ENCODE assay signal across 15 cellular contexts in genomic region chr2:121236650-121237049, GRCh38. TPM values are rescaled to one million over a fixed set of nuclear protein-coding genes. Genes with fewer than 3 reads are reported as not detected.
DNase-seq lines count a peak whose midpoint lies in the region; ATAC-seq and TF ChIP-seq lines count a peak whose summit lies in the region.
"Had no signal": no experiment of that assay in that cellular context is flagged by ENCODE, and none has a peak within 500 bp of the region (broad histone marks: within the 10 kb centered on the region; RNA-seq: fewer than 3 reads in every experiment).

No MANE protein-coding gene starts in this region.

- H4K8ac ChIP-seq in neuronal stem cell (ENCODE audit: low read depth, low read length): no peak overlapping the region

- peaks cover 38% of the 10 kb centered on the region for H3K27me3 Mint-ChIP-seq in chondrocyte (ENCODE audit: low read depth)
- no peaks in the 10 kb centered on the region for H3K27me3 Mint-ChIP-seq in activated T-cell treated with anti-CD3 and anti-CD28 coated beads, Interleukin-2, amount 50 U/mL, for 72 hours (ENCODE audit: low read depth)
- H3K27me3 Mint-ChIP-seq in activated naive CD8-positive, alpha-beta T cell treated with anti-CD3 and anti-CD28 coated beads, Interleukin-2, amount 50 U/mL, for 24 hours: no peaks in the 10 kb centered on the region
- H3K27me3 Mint-ChIP-seq: CD4-positive, alpha-beta T cell had no signal

- H3K27me3 ChIP-seq in neuronal stem cell (ENCODE audit: control insufficient read depth in 3 of 3, insufficient read depth in 3 of 3, low read depth in 1 of 3, low read length in 3 of 3) (peaks cover 0 to 44% (median 0%) of the 10 kb centered on the region in 3 experiments), thyroid gland (no peaks in the 10 kb centered on the region)

- H3K4me3 Mint-ChIP-seq in chondrocyte (ENCODE audit: unreplicated experiment): no peak overlapping the region
- H3K4me3 Mint-ChIP-seq in activated T-cell treated with anti-CD3 and anti-CD28 coated beads, Interleukin-2, amount 50 U/mL, for 72 hours: no peak overlapping the region
- H3K4me3 Mint-ChIP-seq in activated naive CD8-positive, alpha-beta T cell treated with anti-CD3 and anti-CD28 coated beads, Interleukin-2, amount 50 U/mL, for 24 hours: no peak overlapping the region
- H3K4me3 Mint-ChIP-seq: CD4-positive, alpha-beta T cell had no signal

- CTCF ChIA-PET in RWPE1 (lab: Yijun Ruan, JAX): no interaction called here

- H3K4me3 ChIP-seq in neuronal stem cell (ENCODE audit: low read length in 2 of 2) (no peak overlapping the region), thyroid gland (replicated peaks in 1 of 3) (no peak overlapping the region)
- H3K4me3 ChIP-seq: A549, GM23248 had no signal

- H3K9me3 Mint-ChIP-seq in chondrocyte (ENCODE audit: low read depth): no peaks in the 10 kb centered on the region
- H3K9me3 Mint-ChIP-seq in activated T-cell treated with anti-CD3 and anti-CD28 coated beads, Interleukin-2, amount 50 U/mL, for 72 hours: no peaks in the 10 kb centered on the region
- H3K9me3 Mint-ChIP-seq in activated naive CD8-positive, alpha-beta T cell treated with anti-CD3 and anti-CD28 coated beads, Interleukin-2, amount 50 U/mL, for 24 hours: no peaks in the 10 kb centered on the region
- H3K9me3 Mint-ChIP-seq: CD4-positive, alpha-beta T cell had no signal

- H2AFZ ChIP-seq in neuronal stem cell (ENCODE audit: low read length): no peak overlapping the region
- H2AFZ ChIP-seq: GM23248 had no signal

- intact Hi-C loops in thyroid gland (cut with DNase I): loop anchor here (10.0 kb wide), 1 partner anchor 48 kb away; the partner anchor contains the start of gene TFCP2L1

- no peak overlapping the region for H2BK12ac ChIP-seq in neuronal stem cell (ENCODE audit: low read length)

- no peak overlapping the region for H2AK5ac ChIP-seq in neuronal stem cell (ENCODE audit: low read depth, low read length)

- H3K36me3 ChIP-seq in neuronal stem cell (replicated peaks in 1 of 2; ENCODE audit: control insufficient read depth in 2 of 2, insufficient read depth in 2 of 2, low read length in 2 of 2): no peaks in the 10 kb centered on the region
- H3K36me3 ChIP-seq in thyroid gland: peaks cover 74 to 87% of the 10 kb centered on the region in 2 donors

- H2BK15ac ChIP-seq in neuronal stem cell (ENCODE audit: low read length): no peak overlapping the region

- H4K91ac ChIP-seq in neuronal stem cell (ENCODE audit: low read depth, low read length, poor library complexity): no peak overlapping the region

- no peak overlapping the region for H3K4me2 ChIP-seq in neuronal stem cell (ENCODE audit: insufficient read depth, low read length, poor library complexity, severe bottlenecking)
- H3K4me2 ChIP-seq: A549 had no signal

- no peaks in the 10 kb centered on the region for H3K4me1 ChIP-seq in neuronal stem cell (ENCODE audit: control insufficient read depth in 2 of 2, insufficient read depth in 1 of 2, low read depth in 1 of 2, low read length in 2 of 2)
- H3K4me1 ChIP-seq in thyroid gland: peaks cover 18 to 23% of the 10 kb centered on the region in 2 donors
- H3K4me1 ChIP-seq: A549, Caco-2 had no signal

- no peak overlapping the region for H3K14ac ChIP-seq in neuronal stem cell (ENCODE audit: low read length)

- no peak overlapping the region for H2BK5ac ChIP-seq in neuronal stem cell (ENCODE audit: low read length)

- H3K4me1 Mint-ChIP-seq in chondrocyte (ENCODE audit: low read depth): peaks cover 3% of the 10 kb centered on the region
- H3K4me1 Mint-ChIP-seq in activated T-cell treated with anti-CD3 and anti-CD28 coated beads, Interleukin-2, amount 50 U/mL, for 72 hours (ENCODE audit: low read depth): no peaks in the 10 kb centered on the region
- H3K4me1 Mint-ChIP-seq in activated naive CD8-positive, alpha-beta T cell treated with anti-CD3 and anti-CD28 coated beads, Interleukin-2, amount 50 U/mL, for 24 hours: no peaks in the 10 kb centered on the region

- H3K27ac ChIP-seq in RWPE1 (peak overlapping the region; percentile 26; the same call in 1 of the 2 replicates), neuronal stem cell (replicated peaks; ENCODE audit: low read length) (no peak overlapping the region), thyroid gland (peak overlapping the region; percentile 15 to 34 (median 28))
- H3K27ac ChIP-seq: A549, C4-2B, GM23248 had no signal

- no peak overlapping the region for H3K9ac ChIP-seq in neuronal stem cell (ENCODE audit: low read depth, low read length, poor library complexity)
- H3K9ac ChIP-seq: GM23248 had no signal

- H3K18ac ChIP-seq in neuronal stem cell (ENCODE audit: low read length): peak overlapping the region; percentile 81

- no peak overlapping the region for H3K27ac Mint-ChIP-seq in chondrocyte (ENCODE audit: unreplicated experiment)
- no peak overlapping the region for H3K27ac Mint-ChIP-seq in activated T-cell treated with anti-CD3 and anti-CD28 coated beads, Interleukin-2, amount 50 U/mL, for 72 hours
- H3K27ac Mint-ChIP-seq in activated naive CD8-positive, alpha-beta T cell treated with anti-CD3 and anti-CD28 coated beads, Interleukin-2, amount 50 U/mL, for 24 hours: no peak overlapping the region
- H3K27ac Mint-ChIP-seq: CD4-positive, alpha-beta T cell had no signal

- TF ChIP-seq POLR2A in thyroid gland (IDR thresholded peaks at IDR 0.05): no peak

- TF ChIP-seq CTCF in RWPE1 (conservative IDR thresholded peaks at IDR 0.05; ENCODE audit: low read depth) (no peak), chondrocyte (IDR thresholded peaks at IDR 0.05) (no peak), thyroid gland (IDR thresholded peaks at IDR 0.05) (no peak)

- ATAC-seq in activated T-cell treated with anti-CD3 and anti-CD28 coated beads, Interleukin-2, amount 50 U/mL, for 72 hours (replicated peaks in 1 of 2): no peak
- no peak for ATAC-seq in activated naive CD8-positive, alpha-beta T cell treated with anti-CD3 and anti-CD28 coated beads, Interleukin-2, amount 50 U/mL, for 24 hours
- ATAC-seq: A549 had no signal

- no peak overlapping the region for H3K4ac ChIP-seq in neuronal stem cell (ENCODE audit: low read length)

- POLR2A ChIA-PET in RWPE1 (lab: Yijun Ruan, JAX; ENCODE audit: low non-redundant PET): no interaction called here

- H3K23ac ChIP-seq in neuronal stem cell (ENCODE audit: low read depth, low read length, poor library complexity): peak overlapping the region; percentile 10

- H3K9me3 ChIP-seq in neuronal stem cell (replicated peaks in 1 of 2; ENCODE audit: control insufficient read depth in 2 of 2, insufficient read depth in 1 of 2, low read depth in 1 of 2, low read length in 2 of 2) (no peaks in the 10 kb centered on the region), thyroid gland (no peaks in the 10 kb centered on the region)
- H3K9me3 ChIP-seq: A549, Caco-2 had no signal

- DNase-seq in RWPE1 (ENCODE audit: low spot score): no peak
- DNase-seq in chondrocyte (ENCODE audit: low spot score): peak; percentile 60
- DNase-seq in neuronal stem cell (ENCODE audit: low spot score): no peak
- no peak for DNase-seq in thyroid gland
- no peak for DNase-seq in activated T-cell treated with anti-CD3 and anti-CD28 coated beads, Interleukin-2, amount 50 U/mL, for 72 hours
- DNase-seq in stimulated activated naive CD4-positive, alpha-beta T cell treated with Interleukin-2 at 50 U/mL for 16 hours (lab: John Stamatoyannopoulos, UW): no peak
- no peak for DNase-seq in activated naive CD8-positive, alpha-beta T cell treated with anti-CD3 and anti-CD28 coated beads, Interleukin-2, amount 50 U/mL, for 24 hours
- DNase-seq: AML-193; Caco-2; CD4-positive, alpha-beta T cell; GDM1; GM23248; HCEC 1CT had no signal

- WGBS in neuronal stem cell (ENCODE audit: extremely low coverage in 2 of 2, insufficient read length in 2 of 2, insufficient replicate concordance in 1 of 2), 2 donors: no CpG with 5 or more reads among the region's 10 CpGs
- 91 to 93% methylated on average over 10 of the region's 10 CpGs for WGBS in thyroid gland, 2 donors

- no peaks in the 10 kb centered on the region for H3K79me1 ChIP-seq in neuronal stem cell (ENCODE audit: low read depth, low read length)

- H3K36me3 Mint-ChIP-seq in chondrocyte (ENCODE audit: low read depth): no peaks in the 10 kb centered on the region
- H3K36me3 Mint-ChIP-seq in activated T-cell treated with anti-CD3 and anti-CD28 coated beads, Interleukin-2, amount 50 U/mL, for 72 hours (ENCODE audit: insufficient read depth in 2 of 2): no peaks in the 10 kb centered on the region
- no peaks in the 10 kb centered on the region for H3K36me3 Mint-ChIP-seq in activated naive CD8-positive, alpha-beta T cell treated with anti-CD3 and anti-CD28 coated beads, Interleukin-2, amount 50 U/mL, for 24 hours (ENCODE audit: low read depth)

- no peak overlapping the region for H2BK120ac ChIP-seq in neuronal stem cell (ENCODE audit: low read depth, low read length)

RNA-seq across cellular contexts. Expression of gene TFCP2L1, which starts 48.4 kb away (rescaled TPM):
- total RNA-seq in chondrocyte: 0.02 TPM in 1 of 3 replicates, not detected in the others
- polyA plus RNA-seq in neuronal stem cell (2013, experiment 1 of 2): 0.01 TPM
- 0.03 TPM for polyA plus RNA-seq in neuronal stem cell (2013, experiment 2 of 2)
- 100 to 1,000 TPM in 3 of 4 donors, 10 to 100 TPM in 1; 97.4 to 188 (median 146) TPM for total RNA-seq in thyroid gland
- under 1 TPM; 0.10 to 0.16 TPM for total RNA-seq in activated T-cell treated with anti-CD3 and anti-CD28 coated beads, Interleukin-2, amount 50 U/mL, for 72 hours
- total RNA-seq: GM23248 had no signal
- polyA plus RNA-seq: GM23248 had no signal

Comparison
In these comparisons a context has a peak if more than half of its experiments do, and no peak if none do; other contexts are left out.
1. RNA of gene TFCP2L1, which starts 48.4 kb away (total RNA-seq): 97.4 to 188 TPM in thyroid gland; 0.10 to 0.16 TPM in activated T-cell treated with anti-CD3 and anti-CD28 coated beads, Interleukin-2, amount 50 U/mL, for 72 hours and 0.02 TPM in chondrocyte; every median in the first group is over 10 times any median in the second.